Comparison of ENCODE assay signal across 14 cellular contexts in the genomic region with DNA sequence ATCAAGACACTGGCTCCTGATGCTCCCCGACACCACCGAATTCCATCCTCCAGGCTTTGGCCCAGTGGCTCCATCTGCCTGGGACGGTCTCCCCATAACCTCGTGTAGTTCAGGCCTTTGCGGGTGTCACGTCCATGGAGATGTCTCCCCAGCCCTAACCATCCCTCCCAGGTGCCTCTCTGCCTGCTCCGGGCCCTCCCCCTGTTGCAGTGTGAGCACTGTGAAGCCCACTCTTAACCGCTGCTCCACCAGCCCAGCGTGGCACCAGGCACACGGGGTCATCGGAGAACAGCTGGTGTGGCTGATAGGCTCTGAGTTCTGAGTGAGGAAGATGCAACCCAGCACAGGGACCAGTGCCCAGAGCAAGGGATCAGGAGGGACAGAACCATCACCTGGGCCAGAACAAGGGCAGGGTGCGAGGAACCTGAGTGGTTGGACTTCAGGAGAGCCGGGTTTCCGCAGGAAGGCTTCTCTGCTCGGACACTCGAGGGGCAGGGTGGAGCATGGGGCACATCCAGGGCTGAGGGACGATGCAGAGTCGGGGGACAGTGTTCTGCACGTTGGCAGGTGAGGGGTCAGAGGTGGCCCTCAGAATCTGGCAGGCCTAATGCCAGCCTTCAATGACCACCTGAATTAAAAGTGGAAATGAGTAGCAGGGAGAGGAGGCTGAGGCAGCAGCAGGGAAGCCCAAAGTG. TPM values are rescaled to one million over a fixed set of nuclear protein-coding genes. Genes with fewer than 3 reads are reported as not detected.
DNase-seq lines count a peak whose midpoint lies in the region; ATAC-seq, FAIRE-seq and TF ChIP-seq lines count a peak whose summit lies in the region.
"Had no signal": no experiment of that assay in that cellular context is flagged by ENCODE, and none has a peak within 500 bp of the region (broad histone marks: within the 10 kb centered on the region; RNA-seq: fewer than 3 reads in every experiment).

No MANE protein-coding gene starts in this region.

- H4K20me1 ChIP-seq in HepG2 (ENCODE audit: insufficient read depth, low read length) (peaks cover 14% of the 10 kb centered on the region), SK-N-SH (ENCODE audit: insufficient read depth) (peaks cover 15% of the 10 kb centered on the region), GM23248 (ENCODE audit: insufficient read depth) (peaks cover 7% of the 10 kb centered on the region; the same call in 1 of the 2 replicates)

- DNase-seq in HepG2 (ENCODE audit: low spot score): no peak
- no peak for DNase-seq in right lobe of liver
- DNase-seq in activated CD8-positive, alpha-beta T cell treated with anti-CD3 and anti-CD28 coated beads for 36 hours: no peak
- DNase-seq in type B pancreatic cell (ENCODE audit: extremely low spot score, unreplicated experiment): no peak
- no peak for DNase-seq in SK-N-SH
- no peak for DNase-seq in GM23248
- DNase-seq: body of pancreas; NCI-H1436 treated with DMSO at 0.1 percent for 48 hours; NCI-H526 treated with DMSO at 0.1 percent for 48 hours; SIG-M5; stimulated activated CD4-positive, alpha-beta T cell treated with anti-CD3 and anti-CD28 coated beads, Interleukin-2, amount 100 ng/mL, for 24 hours had no signal

- H3K27ac ChIP-seq in HepG2 (ENCODE audit: extremely low read length, insufficient read depth, low read length) (no peak overlapping the region), right lobe of liver (no peak overlapping the region), mucosa of rectum (ENCODE audit: low read depth in 2 of 2, low read length in 2 of 2) (peak overlapping the region; percentile 92), SK-N-SH (ENCODE audit: low read depth in 2 of 2, low read length in 1 of 2) (no peak overlapping the region), GM23248 (no peak overlapping the region)
- H3K27ac ChIP-seq: body of pancreas, foreskin keratinocyte had no signal

- CTCF ChIA-PET in HepG2 (lab: Yijun Ruan, JAX; ENCODE audit: low intra/inter-chr PET ratio, low total read pairs) (no interaction called here), SK-N-SH (lab: Yijun Ruan, JAX) (interaction anchor here (6.9 kb wide), 1 partner anchor 13 kb away, joined by 51 read pairs; no protein-coding TSS in a partner anchor)
- CTCF ChIA-PET in activated CD8-positive, alpha-beta T cell treated with anti-CD3 and anti-CD28 coated beads for 36 hours (lab: Charles Lee): interaction anchor here (9.6 kb wide), 1 partner anchor 14 kb away, joined by 80 read pairs; no protein-coding TSS in a partner anchor

- no peak overlapping the region for H3K27ac Mint-ChIP-seq in activated CD8-positive, alpha-beta T cell treated with anti-CD3 and anti-CD28 coated beads for 36 hours
- H3K27ac Mint-ChIP-seq in type B pancreatic cell: peak overlapping the region; percentile 67

- H3K4me2 ChIP-seq in HepG2 (ENCODE audit: low read depth, low read length): peak overlapping the region; percentile 91
- no peak overlapping the region for H3K4me2 ChIP-seq in SK-N-SH
- no peak overlapping the region for H3K4me2 ChIP-seq in GM23248 (ENCODE audit: unreplicated experiment)

- peaks cover 2% of the 10 kb centered on the region for H3K27me3 Mint-ChIP-seq in activated CD8-positive, alpha-beta T cell treated with anti-CD3 and anti-CD28 coated beads for 36 hours
- no peaks in the 10 kb centered on the region for H3K27me3 Mint-ChIP-seq in type B pancreatic cell

- H3F3A ChIP-seq in SK-N-SH (replicated peaks; ENCODE audit: insufficient read depth) (peaks cover 10% of the 10 kb centered on the region), GM23248 (ENCODE audit: insufficient read depth) (peaks cover 9% of the 10 kb centered on the region)

- H3K4me1 ChIP-seq in HepG2 (ENCODE audit: insufficient read depth, low read length) (peaks cover 74% of the 10 kb centered on the region), right lobe of liver (peaks cover 0 to 37% (median 4%) of the 10 kb centered on the region in 4 donors), mucosa of rectum (ENCODE audit: control insufficient read depth in 2 of 2, insufficient read depth in 2 of 2, low read length in 2 of 2) (peaks cover 51 to 58% of the 10 kb centered on the region in 2 donors), SK-N-SH (ENCODE audit: control insufficient read depth in 1 of 2, insufficient read depth in 2 of 2, low read depth in 1 of 2, low read length in 1 of 2) (peaks cover 0 to 35% of the 10 kb centered on the region in 2 experiments; a peak in 3 of 4 replicates), GM23248 (ENCODE audit: insufficient read depth) (peaks cover 22% of the 10 kb centered on the region)

- H2AFZ ChIP-seq in HepG2 (ENCODE audit: low read length) (no peak overlapping the region), SK-N-SH (ENCODE audit: low read depth) (no peak overlapping the region), GM23248 (no peak overlapping the region)

- TF ChIP-seq CTCF in HepG2 (CRISPR knock-in tag; IDR thresholded peaks at IDR 0.05): no peak
- no peak for TF ChIP-seq CTCF in right lobe of liver (IDR thresholded peaks at IDR 0.05)
- TF ChIP-seq CTCF in activated CD8-positive, alpha-beta T cell treated with anti-CD3 and anti-CD28 coated beads for 36 hours (IDR thresholded peaks at IDR 0.05): no peak
- no peak for TF ChIP-seq CTCF in type B pancreatic cell (conservative IDR thresholded peaks at IDR 0.05)
- no peak for TF ChIP-seq CTCF in SK-N-SH (IDR thresholded peaks at IDR 0.05)

- H3K36me3 Mint-ChIP-seq in activated CD8-positive, alpha-beta T cell treated with anti-CD3 and anti-CD28 coated beads for 36 hours (ENCODE audit: low read depth): peaks cover 11% of the 10 kb centered on the region
- peaks cover 7% of the 10 kb centered on the region for H3K36me3 Mint-ChIP-seq in type B pancreatic cell

- 66% methylated on average over 19 of the region's 19 CpGs for WGBS in HepG2 (ENCODE audit: low lambda C conversion rate)
- 82% methylated on average over 17 of the region's 19 CpGs for WGBS in right lobe of liver (ENCODE audit: insufficient coverage, low coverage, low lambda C conversion rate, missing lambda C conversion rate)
- 92% methylated on average over 14 of the region's 19 CpGs for WGBS in SK-N-SH (ENCODE audit: low lambda C conversion rate)
- 84 to 86% methylated on average over 19 of the region's 19 CpGs for WGBS in GM23248 (ENCODE audit: low coverage in 1 of 2, low lambda C conversion rate in 2 of 2, missing lambda C conversion rate in 2 of 2), 2 experiments

- H3K36me3 ChIP-seq in HepG2 (replicated peaks in 1 of 2; ENCODE audit: control insufficient read depth in 1 of 2, insufficient read depth in 2 of 2, low read length in 2 of 2) (no peaks in the 10 kb centered on the region), right lobe of liver (no peaks in the 10 kb centered on the region), mucosa of rectum (ENCODE audit: control insufficient read depth in 2 of 2, insufficient read depth in 2 of 2, low read length in 2 of 2) (no peaks in the 10 kb centered on the region), SK-N-SH (replicated peaks in 1 of 2; ENCODE audit: control insufficient read depth in 1 of 2, insufficient read depth in 2 of 2, low read length in 1 of 2) (peaks cover 0 to 5% of the 10 kb centered on the region in 2 experiments), GM23248 (ENCODE audit: low read depth) (no peaks in the 10 kb centered on the region)

- H3K27me3 ChIP-seq in HepG2 (ENCODE audit: control insufficient read depth in 1 of 2, insufficient read depth in 2 of 2, low read length in 2 of 2): no peaks in the 10 kb centered on the region; a peak in 1 of 5 replicates
- no peaks in the 10 kb centered on the region for H3K27me3 ChIP-seq in right lobe of liver
- H3K27me3 ChIP-seq in mucosa of rectum (ENCODE audit: control insufficient read depth in 2 of 2, insufficient read depth in 2 of 2, low read length in 2 of 2): peaks cover 0 to 2% of the 10 kb centered on the region in 2 donors
- no peaks in the 10 kb centered on the region for H3K27me3 ChIP-seq in SK-N-SH (ENCODE audit: insufficient read depth)
- H3K27me3 ChIP-seq in GM23248 (replicated peaks; ENCODE audit: insufficient read depth): no peaks in the 10 kb centered on the region
- H3K27me3 ChIP-seq: body of pancreas had no signal

- H3K9me2 ChIP-seq in SK-N-SH: no peaks in the 10 kb centered on the region
- H3K9me2 ChIP-seq in GM23248 (ENCODE audit: insufficient read depth): no peaks in the 10 kb centered on the region

- H3K79me2 ChIP-seq in HepG2 (ENCODE audit: insufficient read depth, low read length) (peaks cover 27% of the 10 kb centered on the region), SK-N-SH (ENCODE audit: insufficient read depth) (peaks cover 28% of the 10 kb centered on the region), GM23248 (ENCODE audit: insufficient read depth) (peaks cover 27% of the 10 kb centered on the region)

- intact Hi-C loops in HepG2 (cut with micrococcal nuclease; ENCODE audit: unreplicated experiment): no loop called here
- intact Hi-C loops in right lobe of liver (cut with DNase I): no loop called here
- intact Hi-C loops in activated CD8-positive, alpha-beta T cell treated with anti-CD3 and anti-CD28 coated beads for 36 hours (cut with micrococcal nuclease): loop anchor here (10.0 kb wide), 1 partner anchor 109 kb away; no protein-coding TSS in a partner anchor

- no peak for TF ChIP-seq EP300 in HepG2 (IDR thresholded peaks at IDR 0.05; ENCODE audit: low read depth in 2 of 2, low read length in 2 of 2)
- TF ChIP-seq EP300 in HepG2 (CRISPR knock-in tag; IDR thresholded peaks at IDR 0.05; ENCODE audit: borderline replicate concordance): no peak
- no peak for TF ChIP-seq EP300 in SK-N-SH (IDR thresholded peaks at IDR 0.05; ENCODE audit: borderline replicate concordance in 1 of 2, low read depth in 1 of 2, low read length in 1 of 2)

- H3K4me3 ChIP-seq in HepG2 (replicated peaks in 1 of 3; ENCODE audit: insufficient read depth in 1 of 3, low read depth in 2 of 3, low read length in 3 of 3): peak overlapping the region in 1 of 3 experiments; percentile 61; a peak in 1 of 6 replicates
- no peak overlapping the region for H3K4me3 ChIP-seq in right lobe of liver
- peak overlapping the region in 1 of 2 donors; percentile 52 for H3K4me3 ChIP-seq in mucosa of rectum (ENCODE audit: low read length in 2 of 2)
- no peak overlapping the region for H3K4me3 ChIP-seq in SK-N-SH (ENCODE audit: low read depth in 2 of 2, low read length in 1 of 2)
- no peak overlapping the region for H3K4me3 ChIP-seq in GM23248
- H3K4me3 ChIP-seq: body of pancreas had no signal

- H3K9ac ChIP-seq in HepG2 (ENCODE audit: insufficient read depth, low read depth, low read length): no peak overlapping the region
- H3K9ac ChIP-seq in mucosa of rectum (ENCODE audit: low read depth in 1 of 2, low read length in 2 of 2): peak overlapping the region; percentile 41 to 62
- H3K9ac ChIP-seq in SK-N-SH: no peak overlapping the region
- H3K9ac ChIP-seq in GM23248: no peak overlapping the region

- H3K4me3 Mint-ChIP-seq in activated CD8-positive, alpha-beta T cell treated with anti-CD3 and anti-CD28 coated beads for 36 hours: peak overlapping the region; percentile 81
- H3K4me3 Mint-ChIP-seq in type B pancreatic cell: peak overlapping the region; percentile 62

- in situ Hi-C loops in HepG2 (cut with HindIII; ENCODE audit: extremely low pct_ligation_motif_present, low pct_unique_long_range_greater_than_20kb): no loop called here
- in situ Hi-C loops in GM23248 (cut with MboI): no loop called here

- TF ChIP-seq POLR2A in HepG2 (IDR thresholded peaks at IDR 0.05; ENCODE audit: insufficient read depth in 1 of 2, low read depth in 2 of 2, low read length in 2 of 2) (no peak), right lobe of liver (IDR thresholded peaks at IDR 0.05) (no peak)

- no peak for FAIRE-seq in HepG2 (lab: Jason Lieb, UNC)

- no TSS peak for BruUV-seq in HepG2 (replicated peaks; lab: Mats Ljungman, UMichigan)

- POLR2A ChIA-PET in HepG2 (lab: Yijun Ruan, JAX) (no interaction called here), SK-N-SH (lab: Yijun Ruan, JAX) (no interaction called here)
- POLR2A ChIA-PET in activated CD8-positive, alpha-beta T cell treated with anti-CD3 and anti-CD28 coated beads for 36 hours (lab: Charles Lee): no interaction called here

- peaks cover 37% of the 10 kb centered on the region for H3K4me1 Mint-ChIP-seq in activated CD8-positive, alpha-beta T cell treated with anti-CD3 and anti-CD28 coated beads for 36 hours (ENCODE audit: low read depth)
- H3K4me1 Mint-ChIP-seq in type B pancreatic cell (ENCODE audit: unreplicated experiment): peaks cover 23% of the 10 kb centered on the region

- H3K9me3 Mint-ChIP-seq in activated CD8-positive, alpha-beta T cell treated with anti-CD3 and anti-CD28 coated beads for 36 hours: no peaks in the 10 kb centered on the region
- H3K9me3 Mint-ChIP-seq in type B pancreatic cell: no peaks in the 10 kb centered on the region

- H3K9me3 ChIP-seq in HepG2 (ENCODE audit: low read length): no peaks in the 10 kb centered on the region
- no peaks in the 10 kb centered on the region for H3K9me3 ChIP-seq in right lobe of liver
- no peaks in the 10 kb centered on the region for H3K9me3 ChIP-seq in mucosa of rectum (ENCODE audit: control insufficient read depth in 2 of 2, low read length in 2 of 2)
- no peaks in the 10 kb centered on the region for H3K9me3 ChIP-seq in SK-N-SH
- H3K9me3 ChIP-seq in GM23248 (ENCODE audit: low read depth): no peaks in the 10 kb centered on the region
- H3K9me3 ChIP-seq: body of pancreas had no signal

- TF ChIP-seq RAD21 in HepG2 (CRISPR knock-in tag; IDR thresholded peaks at IDR 0.05): no peak
- no peak for TF ChIP-seq RAD21 in SK-N-SH (IDR thresholded peaks at IDR 0.05; ENCODE audit: low read length)

- no peak for ATAC-seq in HepG2
- no peak for ATAC-seq in right lobe of liver
- ATAC-seq in activated CD8-positive, alpha-beta T cell treated with anti-CD3 and anti-CD28 coated beads for 36 hours: no peak
- no peak for ATAC-seq in HG03196 (IDR thresholded peaks at IDR 0.05; ENCODE audit: unreplicated experiment)
- ATAC-seq: body of pancreas had no signal

RNA-seq across cellular contexts. Expression of a gene that starts 2.6 kb away (rescaled TPM):
- total RNA-seq in HepG2 (2016; rRNA removed; fragmentation: Illumina TruSeq; extraction: Trizol) (66.2 and 76.7 TPM in 2 replicates), right lobe of liver (100 to 1,000 TPM in 4 of 6 experiments, 10 to 100 TPM in 2; 85.9 to 147 (median 104) TPM), type B pancreatic cell (ENCODE audit: low replicate concordance) (279 and 297 TPM in 2 replicates)
- total RNA-seq in HepG2 (2016; cell fraction: cytosol; rRNA removed; fragmentation: Illumina TruSeq; extraction: Trizol; ENCODE audit: low read depth): 98.5 and 108 TPM in 2 replicates
- 68.2 and 68.8 TPM in 2 replicates for total RNA-seq in HepG2 (2016; cell fraction: insoluble cytoplasmic fraction; rRNA removed; fragmentation: Illumina TruSeq; extraction: Trizol)
- 163 and 168 TPM in 2 replicates for total RNA-seq in HepG2 (2016; cell fraction: membrane; rRNA removed; fragmentation: Illumina TruSeq; extraction: Trizol)
- total RNA-seq in HepG2 (2016; cell fraction: nucleus; rRNA removed; fragmentation: Illumina TruSeq; extraction: Trizol): 45.2 and 49.3 TPM in 2 replicates
- polyA plus RNA-seq in HepG2 (2011; rRNA removed) (327 and 345 TPM in 2 replicates), SK-N-SH (2012; rRNA removed) (355 and 364 TPM in 2 replicates), GM23248 (2016; fragmentation: Nextera tagmentation; extraction: Ambion mirVana) (92.0 and 148 TPM in 2 replicates)
- 278 and 286 TPM in 2 replicates for polyA plus RNA-seq in HepG2 (2011; cell fraction: cytosol; rRNA removed)
- polyA plus RNA-seq in HepG2 (2011; cell fraction: nucleus; rRNA removed): 169 and 179 TPM in 2 replicates
- 196 and 197 TPM in 2 replicates for polyA plus RNA-seq in HepG2 (2012)
- polyA plus RNA-seq in HepG2 (2016; cell fraction: cytosol; fragmentation: Illumina TruSeq; extraction: Trizol; ENCODE audit: low read depth): 302 and 370 TPM in 2 replicates
- polyA plus RNA-seq in HepG2 (2016; cell fraction: insoluble cytoplasmic fraction; fragmentation: Illumina TruSeq; extraction: Trizol; ENCODE audit: low read depth): 201 and 257 TPM in 2 replicates
- 387 and 445 TPM in 2 replicates for polyA plus RNA-seq in HepG2 (2016; cell fraction: membrane; fragmentation: Illumina TruSeq; extraction: Trizol; ENCODE audit: low read depth)
- 156 and 160 TPM in 2 replicates for polyA plus RNA-seq in HepG2 (2016; cell fraction: nucleus; fragmentation: Illumina TruSeq; extraction: Trizol; ENCODE audit: insufficient read depth, low read depth)
- polyA minus RNA-seq in HepG2 (2011; rRNA and poly(A)+ RNA removed; ENCODE audit: low replicate concordance): 349 and 450 TPM in 2 replicates
- 168 and 187 TPM in 2 replicates for polyA minus RNA-seq in HepG2 (2011; cell fraction: cytosol; rRNA and poly(A)+ RNA removed)
- 63.1 and 70.6 TPM in 2 replicates for polyA minus RNA-seq in HepG2 (2011; cell fraction: nucleus; rRNA and poly(A)+ RNA removed)
- 100 to 1,000 TPM; 318 to 330 TPM for total RNA-seq in activated CD8-positive, alpha-beta T cell treated with anti-CD3 and anti-CD28 coated beads for 36 hours
- polyA plus RNA-seq in SK-N-SH (2012; cell fraction: cytosol; rRNA removed): 284 and 376 TPM in 2 replicates
- polyA plus RNA-seq in SK-N-SH (2012; cell fraction: nucleus; rRNA removed): 202 and 299 TPM in 2 replicates
- 87.6 and 97.7 TPM in 2 replicates for total RNA-seq in GM23248 (2014; rRNA removed; shearing (Covaris generic))

RNA-seq across cellular contexts. Expression of a gene that starts 21.6 kb away (rescaled TPM):
- 0.11 TPM in 1 of 2 replicates, not detected in the other for total RNA-seq in HepG2 (2016; rRNA removed; fragmentation: Illumina TruSeq; extraction: Trizol)
- not detected in 2 replicates for total RNA-seq in HepG2 (2016; cell fraction: cytosol; rRNA removed; fragmentation: Illumina TruSeq; extraction: Trizol; ENCODE audit: low read depth)
- total RNA-seq in HepG2 (2016; cell fraction: insoluble cytoplasmic fraction; rRNA removed; fragmentation: Illumina TruSeq; extraction: Trizol): 0.13 TPM in 1 of 2 replicates, not detected in the other
- not detected in 2 replicates for total RNA-seq in HepG2 (2016; cell fraction: membrane; rRNA removed; fragmentation: Illumina TruSeq; extraction: Trizol)
- total RNA-seq in HepG2 (2016; cell fraction: nucleus; rRNA removed; fragmentation: Illumina TruSeq; extraction: Trizol): not detected in 2 replicates
- 0.12 TPM in 1 of 2 replicates, not detected in the other for polyA plus RNA-seq in HepG2 (2011; rRNA removed)
- not detected in 2 replicates for polyA plus RNA-seq in HepG2 (2011; cell fraction: cytosol; rRNA removed)
- 0.80 and 1.5 TPM in 2 replicates for polyA plus RNA-seq in HepG2 (2011; cell fraction: nucleus; rRNA removed)
- polyA plus RNA-seq in HepG2 (2012): not detected in 2 replicates
- not detected in 2 replicates for polyA plus RNA-seq in HepG2 (2016; cell fraction: cytosol; fragmentation: Illumina TruSeq; extraction: Trizol; ENCODE audit: low read depth)
- not detected in 2 replicates for polyA plus RNA-seq in HepG2 (2016; cell fraction: insoluble cytoplasmic fraction; fragmentation: Illumina TruSeq; extraction: Trizol; ENCODE audit: low read depth)
- polyA plus RNA-seq in HepG2 (2016; cell fraction: membrane; fragmentation: Illumina TruSeq; extraction: Trizol; ENCODE audit: low read depth): not detected in 2 replicates
- polyA plus RNA-seq in HepG2 (2016; cell fraction: nucleus; fragmentation: Illumina TruSeq; extraction: Trizol; ENCODE audit: insufficient read depth, low read depth): 0.38 and 0.87 TPM in 2 replicates
- not detected in 2 replicates for polyA minus RNA-seq in HepG2 (2011; rRNA and poly(A)+ RNA removed; ENCODE audit: low replicate concordance)
- polyA minus RNA-seq in HepG2 (2011; cell fraction: cytosol; rRNA and poly(A)+ RNA removed): not detected in 2 replicates
- polyA minus RNA-seq in HepG2 (2011; cell fraction: nucleus; rRNA and poly(A)+ RNA removed): 0.64 TPM in 1 of 2 replicates, not detected in the other
- 1 to 10 TPM in 1 of 6 experiments, under 1 TPM in 3, not detected in 2; 0.44 to 1.4 (median 0.58) TPM for total RNA-seq in right lobe of liver
- under 1 TPM; 0.47 to 0.76 TPM for total RNA-seq in activated CD8-positive, alpha-beta T cell treated with anti-CD3 and anti-CD28 coated beads for 36 hours
- 0.36 and 0.65 TPM in 2 replicates for total RNA-seq in type B pancreatic cell (ENCODE audit: low replicate concordance)
- 0.87 and 1.3 TPM in 2 replicates for polyA plus RNA-seq in SK-N-SH (2012; rRNA removed)
- polyA plus RNA-seq in SK-N-SH (2012; cell fraction: cytosol; rRNA removed): 0.03 TPM in 2 replicates
- polyA plus RNA-seq in SK-N-SH (2012; cell fraction: nucleus; rRNA removed): 8.0 and 11.4 TPM in 2 replicates
- 0.11 and 0.51 TPM in 2 replicates for total RNA-seq in GM23248 (2014; rRNA removed; shearing (Covaris generic))
- not detected in 2 replicates for polyA plus RNA-seq in GM23248 (2016; fragmentation: Nextera tagmentation; extraction: Ambion mirVana)
- total RNA-seq: foreskin keratinocyte had no signal

RNA-seq across cellular contexts. Expression of a gene that starts 25.6 kb away (rescaled TPM):
- total RNA-seq in HepG2 (2016; rRNA removed; fragmentation: Illumina TruSeq; extraction: Trizol): 12.9 and 18.7 TPM in 2 replicates
- 49.1 and 56.2 TPM in 2 replicates for total RNA-seq in HepG2 (2016; cell fraction: cytosol; rRNA removed; fragmentation: Illumina TruSeq; extraction: Trizol; ENCODE audit: low read depth)
- 9.2 and 18.5 TPM in 2 replicates for total RNA-seq in HepG2 (2016; cell fraction: insoluble cytoplasmic fraction; rRNA removed; fragmentation: Illumina TruSeq; extraction: Trizol)
- 52.4 and 62.3 TPM in 2 replicates for total RNA-seq in HepG2 (2016; cell fraction: membrane; rRNA removed; fragmentation: Illumina TruSeq; extraction: Trizol)
- total RNA-seq in HepG2 (2016; cell fraction: nucleus; rRNA removed; fragmentation: Illumina TruSeq; extraction: Trizol): 7.7 and 11.9 TPM in 2 replicates
- 13.2 and 15.3 TPM in 2 replicates for polyA plus RNA-seq in HepG2 (2011; rRNA removed)
- 12.8 and 25.5 TPM in 2 replicates for polyA plus RNA-seq in HepG2 (2011; cell fraction: cytosol; rRNA removed)
- polyA plus RNA-seq in HepG2 (2011; cell fraction: nucleus; rRNA removed): 29.4 and 36.3 TPM in 2 replicates
- 6.6 and 7.8 TPM in 2 replicates for polyA plus RNA-seq in HepG2 (2012)
- polyA plus RNA-seq in HepG2 (2016; cell fraction: cytosol; fragmentation: Illumina TruSeq; extraction: Trizol; ENCODE audit: low read depth): 77.9 and 88.5 TPM in 2 replicates
- polyA plus RNA-seq in HepG2 (2016; cell fraction: insoluble cytoplasmic fraction; fragmentation: Illumina TruSeq; extraction: Trizol; ENCODE audit: low read depth): 13.6 and 17.5 TPM in 2 replicates
- 69.4 and 73.4 TPM in 2 replicates for polyA plus RNA-seq in HepG2 (2016; cell fraction: membrane; fragmentation: Illumina TruSeq; extraction: Trizol; ENCODE audit: low read depth)
- 21.1 and 21.2 TPM in 2 replicates for polyA plus RNA-seq in HepG2 (2016; cell fraction: nucleus; fragmentation: Illumina TruSeq; extraction: Trizol; ENCODE audit: insufficient read depth, low read depth)
- polyA minus RNA-seq in HepG2 (2011; rRNA and poly(A)+ RNA removed; ENCODE audit: low replicate concordance): 1.1 and 27.0 TPM in 2 replicates
- polyA minus RNA-seq in HepG2 (2011; cell fraction: cytosol; rRNA and poly(A)+ RNA removed): 7.6 and 7.8 TPM in 2 replicates
- 2.3 and 2.6 TPM in 2 replicates for polyA minus RNA-seq in HepG2 (2011; cell fraction: nucleus; rRNA and poly(A)+ RNA removed)
- total RNA-seq in right lobe of liver: 10 to 100 TPM in 1 of 6 experiments, 1 to 10 TPM in 5; 2.3 to 13.2 (median 6.0) TPM
- 1 to 10 TPM; 2.1 to 2.2 TPM for total RNA-seq in activated CD8-positive, alpha-beta T cell treated with anti-CD3 and anti-CD28 coated beads for 36 hours
- 1.8 and 3.9 TPM in 2 replicates for total RNA-seq in type B pancreatic cell (ENCODE audit: low replicate concordance)
- 3.8 and 4.8 TPM in 2 replicates for polyA plus RNA-seq in SK-N-SH (2012; rRNA removed)
- polyA plus RNA-seq in SK-N-SH (2012; cell fraction: cytosol; rRNA removed): 1.7 and 2.8 TPM in 2 replicates
- polyA plus RNA-seq in SK-N-SH (2012; cell fraction: nucleus; rRNA removed): 8.9 and 11.6 TPM in 2 replicates
- total RNA-seq in GM23248 (2014; rRNA removed; shearing (Covaris generic)): not detected in 2 replicates
- 0.28 and 0.40 TPM in 2 replicates for polyA plus RNA-seq in GM23248 (2016; fragmentation: Nextera tagmentation; extraction: Ambion mirVana)

Comparison
In these comparisons a context has a peak if more than half of its experiments do, and no peak if none do; other contexts are left out.
1. H3K27ac ChIP-seq: peak in mucosa of rectum (2 of 2); none in HepG2 (single experiment), right lobe of liver (0 of 3), SK-N-SH (0 of 2) and GM23248 (single experiment).
2. H3K9ac ChIP-seq: peak in mucosa of rectum (2 of 2); none in HepG2 (single experiment), SK-N-SH (single experiment) and GM23248 (single experiment).